In genomic region chr11:34105079-34105956, GRCh38 we compare ENCODE assay signal across 1 cellular context.
TF ChIP-seq lines count a peak whose summit lies in the region.

Gene NAT10, plus strand, starts transcription at chr11:34105629. Its CDS starts 2,597 bp downstream, at chr11:34108226.

TF ChIP-seq in HCT116, 20 proteins besides CTCF, POLR2A, EP300 and RAD21 (continued from another document):
- peak; percentile 38; the same call in 1 of the 2 replicates for TF ChIP-seq ELF1 (IDR thresholded peaks at IDR 0.05; ENCODE audit: borderline replicate concordance, low read depth)
